ENCODE assay signal across 19 cellular contexts in genomic region chr10:1163204-1163660, GRCh38.
DNase-seq lines count a peak whose midpoint lies in the region; ATAC-seq and TF ChIP-seq lines count a peak whose summit lies in the region.
"Had no signal": no experiment of that assay in that cellular context is flagged by ENCODE, and none has a peak within 500 bp of the region (broad histone marks: within the 10 kb centered on the region; RNA-seq: fewer than 3 reads in every experiment).

No MANE protein-coding gene starts in this region.

- H3K27ac Mint-ChIP-seq in GM23338, result no peak overlapping the region
- no peak overlapping the region for H3K27ac Mint-ChIP-seq in WTC11
- no peak overlapping the region for H3K27ac Mint-ChIP-seq in endodermal cell
- H3K27ac Mint-ChIP-seq: CD8-positive, alpha-beta memory T cell had no signal

- H2AFZ ChIP-seq in GM23338 (peak overlapping the region; percentile 10; the same call in 1 of the 2 replicates), hepatocyte (no peak overlapping the region)

- no peaks in the 10 kb centered on the region for H4K20me1 ChIP-seq in GM23338 (replicated peaks; ENCODE audit: insufficient read depth)
- H4K20me1 ChIP-seq in hepatocyte (ENCODE audit: insufficient read depth, poor library complexity, severe bottlenecking), result no peaks in the 10 kb centered on the region

- WGBS in endodermal cell (ENCODE audit: insufficient coverage in 1 of 2, insufficient read length in 1 of 2), 2 experiments, result 90 to 91% methylated on average over 22 to 29 of the region's 29 CpGs
- WGBS in hepatocyte (ENCODE audit: low lambda C conversion rate, missing lambda C conversion rate), result 92% methylated on average over 29 of the region's 29 CpGs

- POLR2A ChIA-PET in WTC11 (lab: Charles Lee), result no interaction called here

- no peaks in the 10 kb centered on the region for H3K27me3 ChIP-seq in GM23338 (ENCODE audit: insufficient read depth)
- no peaks in the 10 kb centered on the region for H3K27me3 ChIP-seq in endodermal cell (ENCODE audit: control insufficient read depth, insufficient read depth, low read length, poor library complexity, severe bottlenecking)
- H3K27me3 ChIP-seq in hepatocyte, result no peaks in the 10 kb centered on the region
- H3K27me3 ChIP-seq in BE2C, result no peaks in the 10 kb centered on the region

- H3K36me3 Mint-ChIP-seq in GM23338 (ENCODE audit: low read depth), result no peaks in the 10 kb centered on the region
- H3K36me3 Mint-ChIP-seq in WTC11, result no peaks in the 10 kb centered on the region
- no peaks in the 10 kb centered on the region for H3K36me3 Mint-ChIP-seq in endodermal cell (ENCODE audit: low read depth)
- H3K36me3 Mint-ChIP-seq: CD8-positive, alpha-beta memory T cell had no signal

- H3K4me1 Mint-ChIP-seq in GM23338 (no peaks in the 10 kb centered on the region; the same call in 2 of the 3 replicates), WTC11 (no peaks in the 10 kb centered on the region), endodermal cell (no peaks in the 10 kb centered on the region)
- H3K4me1 Mint-ChIP-seq: CD8-positive, alpha-beta memory T cell had no signal

- H3K4me2 ChIP-seq in GM23338, result no peak overlapping the region
- no peak overlapping the region for H3K4me2 ChIP-seq in hepatocyte

- intact Hi-C loops in posterior vena cava (cut with DNase I), result no loop called here

- H3K27me3 Mint-ChIP-seq in GM23338 (ENCODE audit: insufficient read depth, low read depth, poor library complexity) (peaks cover 10% of the 10 kb centered on the region), WTC11 (ENCODE audit: low read depth) (peaks cover 4% of the 10 kb centered on the region; the same call in 1 of the 2 replicates), endodermal cell (ENCODE audit: insufficient read depth) (no peaks in the 10 kb centered on the region)

- CTCF ChIA-PET in WTC11 (lab: Charles Lee), result interaction anchor here (0.5 kb wide), 1 partner anchor 129 kb away, joined by 3 read pairs; no protein-coding TSS in a partner anchor

- no peak; the same call in 2 of the 3 replicates for ATAC-seq in GM23338
- no peak for ATAC-seq in WTC11
- ATAC-seq in HG02798 (IDR thresholded peaks at IDR 0.05; ENCODE audit: poor library complexity, unreplicated experiment), result no peak
- ATAC-seq in HG03442 (IDR thresholded peaks at IDR 0.05; ENCODE audit: unreplicated experiment), result no peak
- ATAC-seq: PC-3 had no signal

- no peak for DNase-seq in GM23338 (ENCODE audit: low spot score)
- DNase-seq in WTC11 (ENCODE audit: low spot score), result peak; percentile 8
- DNase-seq in endodermal cell, result peak; percentile 39
- DNase-seq in posterior vena cava (ENCODE audit: low spot score), result peak; percentile 68
- DNase-seq in hepatocyte (ENCODE audit: low spot score), result no peak
- DNase-seq in BE2C, result no peak
- DNase-seq: C1 segment of cervical spinal cord; CD8-positive, alpha-beta memory T cell; HCEC 1CT; KBM-7; NCI-H187; NCI-H2107; NCI-H2227 treated with DMSO at 0.1 percent for 48 hours; NCI-H524; PC-3; SIG-M5 had no signal

- TF ChIP-seq CTCF in GM23338 (conservative IDR thresholded peaks at IDR 0.05; ENCODE audit: low read depth in 2 of 2), result no peak
- no peak for TF ChIP-seq CTCF in WTC11 (IDR thresholded peaks at IDR 0.05)
- TF ChIP-seq CTCF in endodermal cell (conservative IDR thresholded peaks at IDR 0.05), result no peak
- no peak for TF ChIP-seq CTCF in hepatocyte (IDR thresholded peaks at IDR 0.05; ENCODE audit: poor library complexity)
- no peak for TF ChIP-seq CTCF in BE2C (IDR thresholded peaks at IDR 0.05; ENCODE audit: low read depth, low read length)

- H3K4me1 ChIP-seq in GM23338 (ENCODE audit: insufficient read depth) (no peaks in the 10 kb centered on the region), endodermal cell (ENCODE audit: control insufficient read depth, insufficient read depth, low read length) (no peaks in the 10 kb centered on the region), hepatocyte (ENCODE audit: insufficient read depth) (no peaks in the 10 kb centered on the region), BE2C (no peaks in the 10 kb centered on the region)

- no peaks in the 10 kb centered on the region for H3K36me3 ChIP-seq in GM23338 (ENCODE audit: insufficient read depth)
- no peaks in the 10 kb centered on the region for H3K36me3 ChIP-seq in endodermal cell (ENCODE audit: control insufficient read depth, insufficient read depth, low read length)
- no peaks in the 10 kb centered on the region for H3K36me3 ChIP-seq in hepatocyte (replicated peaks; ENCODE audit: insufficient read depth, low read depth)
- no peaks in the 10 kb centered on the region for H3K36me3 ChIP-seq in BE2C

- H3K4me3 ChIP-seq in GM23338, result no peak overlapping the region
- no peak overlapping the region for H3K4me3 ChIP-seq in endodermal cell (ENCODE audit: low read length)
- no peak overlapping the region for H3K4me3 ChIP-seq in hepatocyte
- H3K4me3 ChIP-seq in BE2C (ENCODE audit: low read depth, low read length), result no peak overlapping the region

- H3K27ac ChIP-seq in GM23338 (ENCODE audit: low read depth) (no peak overlapping the region), endodermal cell (ENCODE audit: low read depth, low read length) (no peak overlapping the region), hepatocyte (no peak overlapping the region)
- H3K27ac ChIP-seq: RWPE1 had no signal

- H3K9me3 Mint-ChIP-seq in GM23338 (no peaks in the 10 kb centered on the region), WTC11 (no peaks in the 10 kb centered on the region), endodermal cell (no peaks in the 10 kb centered on the region)
- H3K9me3 Mint-ChIP-seq: CD8-positive, alpha-beta memory T cell had no signal

- H3F3A ChIP-seq in GM23338 (replicated peaks; ENCODE audit: low read depth), result no peaks in the 10 kb centered on the region; the same call in 1 of the 2 replicates

- H3K9me2 ChIP-seq in GM23338 (ENCODE audit: insufficient read depth) (peaks cover 5% of the 10 kb centered on the region; the same call in 1 of the 2 replicates), hepatocyte (replicated peaks; ENCODE audit: insufficient read depth) (no peaks in the 10 kb centered on the region)

- no peak overlapping the region for H3K9ac ChIP-seq in endodermal cell (ENCODE audit: extremely low read depth, low read length, poor library complexity, severe bottlenecking)

- no peaks in the 10 kb centered on the region for H3K79me2 ChIP-seq in GM23338 (replicated peaks; ENCODE audit: insufficient read depth)
- H3K79me2 ChIP-seq in hepatocyte, result no peaks in the 10 kb centered on the region

- H3K4me3 Mint-ChIP-seq in GM23338, result no peak overlapping the region
- H3K4me3 Mint-ChIP-seq in WTC11, result no peak overlapping the region
- no peak overlapping the region for H3K4me3 Mint-ChIP-seq in endodermal cell
- H3K4me3 Mint-ChIP-seq: CD8-positive, alpha-beta memory T cell had no signal

- H3K9me3 ChIP-seq in endodermal cell (ENCODE audit: control insufficient read depth, low read length) (no peaks in the 10 kb centered on the region), hepatocyte (ENCODE audit: low read depth) (no peaks in the 10 kb centered on the region), BE2C (no peaks in the 10 kb centered on the region)

TF ChIP-seq in WTC11, 78 proteins besides CTCF, POLR2A, EP300 and RAD21 (continues in another document):
- TF ChIP-seq CDX4 (CRISPR knock-in tag; IDR thresholded peaks at IDR 0.05; ENCODE audit: borderline replicate concordance), result no peak
- TF ChIP-seq ERG (CRISPR knock-in tag; IDR thresholded peaks at IDR 0.05), result no peak
- TF ChIP-seq SP1 (CRISPR knock-in tag; conservative IDR thresholded peaks at IDR 0.05), result no peak
- TF ChIP-seq ZMAT4 (CRISPR knock-in tag; IDR thresholded peaks at IDR 0.05), result no peak
- no peak for TF ChIP-seq GRHL2 (CRISPR knock-in tag; IDR thresholded peaks at IDR 0.05; ENCODE audit: insufficient replicate concordance, severe bottlenecking)
- no peak for TF ChIP-seq NR2C2 (CRISPR knock-in tag; IDR thresholded peaks at IDR 0.05)
- TF ChIP-seq ELF4 (CRISPR knock-in tag; IDR thresholded peaks at IDR 0.05; ENCODE audit: low read depth), result no peak
- no peak for TF ChIP-seq FOXP4 (CRISPR knock-in tag; IDR thresholded peaks at IDR 0.05)
- no peak for TF ChIP-seq NFATC4 (CRISPR knock-in tag; IDR thresholded peaks at IDR 0.05)

Comparison
In these comparisons a context has a peak if more than half of its experiments do, and no peak if none do; other contexts are left out.
1. DNase-seq: peak in WTC11 (single experiment), endodermal cell (single experiment) and posterior vena cava (single experiment); none in GM23338 (single experiment), hepatocyte (single experiment) and BE2C (single experiment).